In genomic region chr2:27889774-27890145, GRCh38 we compare ENCODE assay signal across 8 cellular contexts. TPM values are rescaled to one million over a fixed set of nuclear protein-coding genes. Genes with fewer than 3 reads are reported as not detected.
DNase-seq lines count a peak whose midpoint lies in the region; ATAC-seq and TF ChIP-seq lines count a peak whose summit lies in the region.

No MANE protein-coding gene starts in this region.

- H3K27ac ChIP-seq in BLaER1 (peak overlapping the region; percentile 92), iPS-18a (ENCODE audit: low read length) (no peak overlapping the region)

- H3K4me3 ChIP-seq in BLaER1 (peak overlapping the region; percentile 85), iPS-18a (ENCODE audit: low read length) (peak overlapping the region; percentile 84)

- peaks cover 8% of the 10 kb centered on the region for H3K36me3 ChIP-seq in BLaER1
- no peaks in the 10 kb centered on the region for H3K36me3 ChIP-seq in iPS-18a (ENCODE audit: control insufficient read depth, low read depth, low read length)

- ATAC-seq in HG02885 (IDR thresholded peaks at IDR 0.05; ENCODE audit: poor library complexity, unreplicated experiment), result peak; percentile 1
- no peak for ATAC-seq in activated naive CD8-positive, alpha-beta T cell treated with anti-CD3 and anti-CD28 coated beads, Interleukin-2, amount 10 ng/mL, durations not matched to agents 7 days and 5 days (ENCODE audit: low read depth)
- ATAC-seq in stimulated activated naive B cell treated with anti-CD40 and anti-IgM and Interleukin-4, amounts not matched to agents 10 μg/mL and 1 μg/mL and 100 μg/mL, for 72 hours (replicated peaks), result no peak

- peaks cover 39% of the 10 kb centered on the region for H3K4me1 Mint-ChIP-seq in activated naive CD8-positive, alpha-beta T cell treated with anti-CD3 and anti-CD28 coated beads, Interleukin-2, amount 10 ng/mL, durations not matched to agents 7 days and 5 days
- H3K4me1 Mint-ChIP-seq in stimulated activated naive B cell treated with anti-CD40 and anti-IgM and Interleukin-4, amounts not matched to agents 10 μg/mL and 1 μg/mL and 100 μg/mL, for 72 hours, result peaks cover 30 to 55% of the 10 kb centered on the region in 2 donors

- H3K27me3 Mint-ChIP-seq in activated naive CD8-positive, alpha-beta T cell treated with anti-CD3 and anti-CD28 coated beads, Interleukin-2, amount 10 ng/mL, durations not matched to agents 7 days and 5 days, result no peaks in the 10 kb centered on the region
- peaks cover 0 to 4% of the 10 kb centered on the region in 2 donors for H3K27me3 Mint-ChIP-seq in stimulated activated naive B cell treated with anti-CD40 and anti-IgM and Interleukin-4, amounts not matched to agents 10 μg/mL and 1 μg/mL and 100 μg/mL, for 72 hours

- CTCF ChIA-PET in HEK293T (lab: Yijun Ruan, JAX), result interaction anchor here (0.7 kb wide), 1 partner anchor 26 kb away, joined by 3 read pairs; no protein-coding TSS in a partner anchor

- peak overlapping the region; percentile 99 for H3K27ac Mint-ChIP-seq in activated naive CD8-positive, alpha-beta T cell treated with anti-CD3 and anti-CD28 coated beads, Interleukin-2, amount 10 ng/mL, durations not matched to agents 7 days and 5 days
- peak overlapping the region; percentile 99 for H3K27ac Mint-ChIP-seq in stimulated activated naive B cell treated with anti-CD40 and anti-IgM and Interleukin-4, amounts not matched to agents 10 μg/mL and 1 μg/mL and 100 μg/mL, for 72 hours

- H3K36me3 Mint-ChIP-seq in activated naive CD8-positive, alpha-beta T cell treated with anti-CD3 and anti-CD28 coated beads, Interleukin-2, amount 10 ng/mL, durations not matched to agents 7 days and 5 days, result peaks cover 9% of the 10 kb centered on the region
- peaks cover 19 to 23% of the 10 kb centered on the region in 2 donors for H3K36me3 Mint-ChIP-seq in stimulated activated naive B cell treated with anti-CD40 and anti-IgM and Interleukin-4, amounts not matched to agents 10 μg/mL and 1 μg/mL and 100 μg/mL, for 72 hours

- no peaks in the 10 kb centered on the region for H4K20me1 ChIP-seq in BLaER1

- H3K4me2 ChIP-seq in BLaER1, result peak overlapping the region; percentile 93

- no peaks in the 10 kb centered on the region for H3K27me3 ChIP-seq in BLaER1
- no peaks in the 10 kb centered on the region for H3K27me3 ChIP-seq in iPS-18a (ENCODE audit: control insufficient read depth, insufficient read depth, low read length)

- H3K4me3 Mint-ChIP-seq in activated naive CD8-positive, alpha-beta T cell treated with anti-CD3 and anti-CD28 coated beads, Interleukin-2, amount 10 ng/mL, durations not matched to agents 7 days and 5 days, result peak overlapping the region; percentile 97
- peak overlapping the region; percentile 91 to 99 for H3K4me3 Mint-ChIP-seq in stimulated activated naive B cell treated with anti-CD40 and anti-IgM and Interleukin-4, amounts not matched to agents 10 μg/mL and 1 μg/mL and 100 μg/mL, for 72 hours

- DNase-seq in activated naive CD8-positive, alpha-beta T cell treated with anti-CD3 and anti-CD28 coated beads, Interleukin-2, amount 10 ng/mL, durations not matched to agents 7 days and 5 days, result no peak
- no peak for DNase-seq in stimulated activated naive B cell treated with anti-CD40 and anti-IgM and Interleukin-4, amounts not matched to agents 10 μg/mL and 1 μg/mL and 100 μg/mL, for 72 hours
- DNase-seq in dedifferentiated amniotic fluid mesenchymal stem cell (ENCODE audit: extremely low spot score) (no peak), AG08395 (ENCODE audit: low spot score) (no peak), HEK293T (ENCODE audit: extremely low spot score) (no peak)

- H3K9me3 ChIP-seq in BLaER1 (no peaks in the 10 kb centered on the region), iPS-18a (ENCODE audit: control insufficient read depth, low read depth, low read length) (no peaks in the 10 kb centered on the region)

- H3K9ac ChIP-seq in BLaER1 (peak overlapping the region; percentile 91), iPS-18a (ENCODE audit: low read length) (peak overlapping the region; percentile 77)

- peaks cover 43% of the 10 kb centered on the region for H3K4me1 ChIP-seq in BLaER1
- no peaks in the 10 kb centered on the region for H3K4me1 ChIP-seq in iPS-18a (ENCODE audit: control insufficient read depth, low read depth, low read length)

- POLR2A ChIA-PET in activated naive CD8-positive, alpha-beta T cell treated with anti-CD3 and anti-CD28 coated beads, Interleukin-2, amount 10 ng/mL, durations not matched to agents 7 days and 5 days (lab: Charles Lee), result interaction anchor here (0.8 to 2.0 kb wide), 13 partner anchors 9 to 535 kb away, joined by 3 to 9 read pairs (median 4); no protein-coding TSS in a partner anchor
- POLR2A ChIA-PET in HEK293T (lab: Yijun Ruan, JAX), result interaction anchor here (0.7 to 1.5 kb wide), 3 partner anchors 10 to 91 kb away, joined by 3 to 5 read pairs (median 3); no protein-coding TSS in a partner anchor

- H3K9me3 Mint-ChIP-seq in activated naive CD8-positive, alpha-beta T cell treated with anti-CD3 and anti-CD28 coated beads, Interleukin-2, amount 10 ng/mL, durations not matched to agents 7 days and 5 days, result no peaks in the 10 kb centered on the region
- peaks cover 2 to 4% of the 10 kb centered on the region in 2 donors for H3K9me3 Mint-ChIP-seq in stimulated activated naive B cell treated with anti-CD40 and anti-IgM and Interleukin-4, amounts not matched to agents 10 μg/mL and 1 μg/mL and 100 μg/mL, for 72 hours

TF ChIP-seq in HEK293T, 16 proteins besides CTCF, POLR2A, EP300 and RAD21:
- TF ChIP-seq ZNF384 (IDR thresholded peaks at IDR 0.05), result no peak
- no peak for TF ChIP-seq FOXM1 (IDR thresholded peaks at IDR 0.05; ENCODE audit: borderline replicate concordance)
- no peak for TF ChIP-seq SP1 (IDR thresholded peaks at IDR 0.05)
- TF ChIP-seq FOXA1 (IDR thresholded peaks at IDR 0.05), result no peak
- no peak for TF ChIP-seq HDGF (IDR thresholded peaks at IDR 0.05; ENCODE audit: borderline replicate concordance)
- no peak for TF ChIP-seq LEF1 (IDR thresholded peaks at IDR 0.05; ENCODE audit: borderline replicate concordance)
- no peak for TF ChIP-seq TARDBP (IDR thresholded peaks at IDR 0.05)
- TF ChIP-seq, protein P1, sequence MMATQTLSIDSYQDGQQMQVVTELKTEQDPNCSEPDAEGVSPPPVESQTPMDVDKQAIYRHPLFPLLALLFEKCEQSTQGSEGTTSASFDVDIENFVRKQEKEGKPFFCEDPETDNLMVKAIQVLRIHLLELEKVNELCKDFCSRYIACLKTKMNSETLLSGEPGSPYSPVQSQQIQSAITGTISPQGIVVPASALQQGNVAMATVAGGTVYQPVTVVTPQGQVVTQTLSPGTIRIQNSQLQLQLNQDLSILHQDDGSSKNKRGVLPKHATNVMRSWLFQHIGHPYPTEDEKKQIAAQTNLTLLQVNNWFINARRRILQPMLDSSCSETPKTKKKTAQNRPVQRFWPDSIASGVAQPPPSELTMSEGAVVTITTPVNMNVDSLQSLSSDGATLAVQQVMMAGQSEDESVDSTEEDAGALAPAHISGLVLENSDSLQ (IDR thresholded peaks at IDR 0.05), result no peak
- no peak for TF ChIP-seq SUZ12 (IDR thresholded peaks at IDR 0.05)
- no peak for TF ChIP-seq CTBP1 (IDR thresholded peaks at IDR 0.05; ENCODE audit: borderline replicate concordance)
- TF ChIP-seq ELF4 (IDR thresholded peaks at IDR 0.05), result no peak
- no peak for TF ChIP-seq ARNT (IDR thresholded peaks at IDR 0.05)
- no peak for TF ChIP-seq FOXK2 (IDR thresholded peaks at IDR 0.05)
- no peak for TF ChIP-seq BHLHE40 (IDR thresholded peaks at IDR 0.05; ENCODE audit: borderline replicate concordance)
- no peak for TF ChIP-seq L3MBTL2 (conservative IDR thresholded peaks at IDR 0.05)
- no peak for TF ChIP-seq NFRKB (IDR thresholded peaks at IDR 0.05)
TF ChIP-seq in HEK293T: peak in this region for 0.

RNA-seq across cellular contexts. Expression of gene RBKS, which starts 0.4 kb away (rescaled TPM):
- 1 to 10 TPM; 2.3 to 3.5 TPM for total RNA-seq in activated naive CD8-positive, alpha-beta T cell treated with anti-CD3 and anti-CD28 coated beads, Interleukin-2, amount 10 ng/mL, durations not matched to agents 7 days and 5 days

RNA-seq across cellular contexts. Expression of gene BABAM2, which starts 0.8 kb away (rescaled TPM):
- 10 to 100 TPM; 50.7 to 51.0 TPM for total RNA-seq in activated naive CD8-positive, alpha-beta T cell treated with anti-CD3 and anti-CD28 coated beads, Interleukin-2, amount 10 ng/mL, durations not matched to agents 7 days and 5 days
